22 cellular contexts compared by ENCODE assay signal in genomic region chr17:76088041-76088867, GRCh38. TPM values are rescaled to one million over a fixed set of nuclear protein-coding genes. Genes with fewer than 3 reads are reported as not detected.
DNase-seq lines count a peak whose midpoint lies in the region; ATAC-seq, FAIRE-seq and TF ChIP-seq lines count a peak whose summit lies in the region.
"Had no signal": no experiment of that assay in that cellular context is flagged by ENCODE, and none has a peak within 500 bp of the region (broad histone marks: within the 10 kb centered on the region; RNA-seq: fewer than 3 reads in every experiment).

No MANE protein-coding gene starts in this region.

- DNase-seq in DMS53 (lab: John Stamatoyannopoulos, UW) (peak; percentile 45), DMS53 treated with DMSO at 0.1 percent for 48 hours (lab: John Stamatoyannopoulos, UW; ENCODE audit: unreplicated experiment) (no peak), small intestine (no peak), AML-193 (lab: John Stamatoyannopoulos, UW) (no peak), DMS153 treated with DMSO at 0.1 percent for 48 hours (lab: John Stamatoyannopoulos, UW; ENCODE audit: unreplicated experiment) (no peak)
- no peak for DNase-seq in effector memory CD8-positive, alpha-beta T cell
- DNase-seq in stimulated activated effector memory CD8-positive, alpha-beta T cell treated with anti-CD3 and anti-CD28 coated beads, Interleukin-12 subunit alpha, Interleukin-12 subunit beta, amount 100 ng/mL, for 72 hours (ENCODE audit: low spot score in 2 of 2) = no peak
- DNase-seq: activated CD4-positive, alpha-beta T cell treated with anti-CD3 and anti-CD28 coated beads, Interleukin-2, amount 10 ng/mL, durations not matched to agents 24 days and 14 days; CD8-positive, alpha-beta T cell; midbrain; NCI-H1048; NCI-H2171; occipital lobe; SJCRH30; stimulated activated CD4-positive, alpha-beta T cell treated with anti-CD3 and anti-CD28 coated beads, Interleukin-4, amount 100 ng/mL, for 24 hours; T-helper 9 cell had no signal

- H3K4me1 Mint-ChIP-seq in effector memory CD8-positive, alpha-beta T cell (ENCODE audit: low read depth in 2 of 2) = peaks cover 0 to 1% of the 10 kb centered on the region in 2 donors
- no peaks in the 10 kb centered on the region for H3K4me1 Mint-ChIP-seq in stimulated activated effector memory CD8-positive, alpha-beta T cell treated with anti-CD3 and anti-CD28 coated beads, Interleukin-12 subunit alpha, Interleukin-12 subunit beta, amount 100 ng/mL, for 72 hours

- peaks cover 9 to 19% of the 10 kb centered on the region in 2 donors for H3K36me3 ChIP-seq in small intestine (ENCODE audit: control insufficient read depth in 2 of 2, insufficient read depth in 2 of 2, low read length in 2 of 2)

- no peak for TF ChIP-seq EP300 in Ishikawa (IDR thresholded peaks at IDR 0.05; ENCODE audit: borderline replicate concordance)

- H3K27me3 ChIP-seq in small intestine (ENCODE audit: control insufficient read depth in 2 of 2, insufficient read depth in 2 of 2, low read length in 2 of 2) = no peaks in the 10 kb centered on the region
- H3K27me3 ChIP-seq: breast epithelium, SJCRH30 had no signal

- no peaks in the 10 kb centered on the region for H3K4me1 ChIP-seq in small intestine (ENCODE audit: control insufficient read depth in 2 of 2, insufficient read depth in 1 of 2, low read depth in 1 of 2, low read length in 1 of 2)
- H3K4me1 ChIP-seq: breast epithelium, SJCRH30 had no signal

- H3K9me3 Mint-ChIP-seq in effector memory CD8-positive, alpha-beta T cell = no peaks in the 10 kb centered on the region
- H3K9me3 Mint-ChIP-seq in stimulated activated effector memory CD8-positive, alpha-beta T cell treated with anti-CD3 and anti-CD28 coated beads, Interleukin-12 subunit alpha, Interleukin-12 subunit beta, amount 100 ng/mL, for 72 hours = no peaks in the 10 kb centered on the region
- H3K9me3 Mint-ChIP-seq: activated CD4-positive, alpha-beta T cell treated with anti-CD3 and anti-CD28 coated beads, Interleukin-2, amount 10 ng/mL, durations not matched to agents 24 days and 14 days; activated naive CD4-positive, alpha-beta T cell treated with anti-CD3 and anti-CD28 coated beads, Interleukin-2, amount 50 U/mL, for 24 hours; CD8-positive, alpha-beta T cell had no signal

- H3K36me3 Mint-ChIP-seq in effector memory CD8-positive, alpha-beta T cell (ENCODE audit: insufficient read depth) = peaks cover 34% of the 10 kb centered on the region
- H3K36me3 Mint-ChIP-seq in stimulated activated effector memory CD8-positive, alpha-beta T cell treated with anti-CD3 and anti-CD28 coated beads, Interleukin-12 subunit alpha, Interleukin-12 subunit beta, amount 100 ng/mL, for 72 hours = peaks cover 62% of the 10 kb centered on the region

- no peak overlapping the region for H3K4me3 ChIP-seq in small intestine (ENCODE audit: low read depth in 1 of 2, low read length in 2 of 2)
- H3K4me3 ChIP-seq: breast epithelium, SJCRH30, thoracic aorta had no signal

- peak overlapping the region; percentile 29 to 38 for H3K27ac Mint-ChIP-seq in effector memory CD8-positive, alpha-beta T cell
- peak overlapping the region; percentile 29 for H3K27ac Mint-ChIP-seq in stimulated activated effector memory CD8-positive, alpha-beta T cell treated with anti-CD3 and anti-CD28 coated beads, Interleukin-12 subunit alpha, Interleukin-12 subunit beta, amount 100 ng/mL, for 72 hours
- H3K27ac Mint-ChIP-seq: activated CD4-positive, alpha-beta T cell treated with anti-CD3 and anti-CD28 coated beads, Interleukin-2, amount 10 ng/mL, durations not matched to agents 24 days and 14 days; activated naive CD4-positive, alpha-beta T cell treated with anti-CD3 and anti-CD28 coated beads, Interleukin-2, amount 50 U/mL, for 24 hours; CD8-positive, alpha-beta T cell had no signal

- 87 to 95% (median 89%) methylated on average over 21 to 25 of the region's 25 CpGs for WGBS in small intestine, 3 donors

- peak; percentile 5; the same call in 1 of the 2 replicates for TF ChIP-seq RAD21 in Ishikawa (IDR thresholded peaks at IDR 0.05; ENCODE audit: low read depth)

- no peak for FAIRE-seq in small intestine (lab: Jason Lieb, UNC)
- FAIRE-seq: A204.1 had no signal

- H3K27ac ChIP-seq in small intestine (ENCODE audit: low read depth in 1 of 2, low read length in 1 of 2) = no peak overlapping the region
- H3K27ac ChIP-seq: breast epithelium, SJCRH30, thoracic aorta had no signal

- no peak for ATAC-seq in effector memory CD8-positive, alpha-beta T cell (replicated peaks)
- no peak for ATAC-seq in stimulated activated effector memory CD8-positive, alpha-beta T cell treated with anti-CD3 and anti-CD28 coated beads, Interleukin-12 subunit alpha, Interleukin-12 subunit beta, amount 100 ng/mL, for 72 hours
- ATAC-seq: CD8-positive, alpha-beta T cell had no signal

- H3K4me3 Mint-ChIP-seq in effector memory CD8-positive, alpha-beta T cell = no peak overlapping the region
- no peak overlapping the region for H3K4me3 Mint-ChIP-seq in stimulated activated effector memory CD8-positive, alpha-beta T cell treated with anti-CD3 and anti-CD28 coated beads, Interleukin-12 subunit alpha, Interleukin-12 subunit beta, amount 100 ng/mL, for 72 hours
- H3K4me3 Mint-ChIP-seq: activated CD4-positive, alpha-beta T cell treated with anti-CD3 and anti-CD28 coated beads, Interleukin-2, amount 10 ng/mL, durations not matched to agents 24 days and 14 days; activated naive CD4-positive, alpha-beta T cell treated with anti-CD3 and anti-CD28 coated beads, Interleukin-2, amount 50 U/mL, for 24 hours; CD8-positive, alpha-beta T cell had no signal

- H3K27me3 Mint-ChIP-seq in effector memory CD8-positive, alpha-beta T cell = no peaks in the 10 kb centered on the region
- H3K27me3 Mint-ChIP-seq: activated CD4-positive, alpha-beta T cell treated with anti-CD3 and anti-CD28 coated beads, Interleukin-2, amount 10 ng/mL, durations not matched to agents 24 days and 14 days; activated naive CD4-positive, alpha-beta T cell treated with anti-CD3 and anti-CD28 coated beads, Interleukin-2, amount 50 U/mL, for 24 hours had no signal

- no peaks in the 10 kb centered on the region for H3K9me3 ChIP-seq in small intestine (ENCODE audit: control insufficient read depth, low read depth)
- H3K9me3 ChIP-seq: breast epithelium, SJCRH30, thoracic aorta had no signal

TF ChIP-seq in Ishikawa, 13 proteins besides CTCF, POLR2A, EP300 and RAD21:
- TF ChIP-seq NFIC (IDR thresholded peaks at IDR 0.05) (no peak), FOXM1 (IDR thresholded peaks at IDR 0.05; ENCODE audit: borderline replicate concordance, low read depth) (no peak), YY1 (IDR thresholded peaks at IDR 0.05; ENCODE audit: low read depth) (no peak), MAX (IDR thresholded peaks at IDR 0.05) (no peak), USF1 (IDR thresholded peaks at IDR 0.05) (no peak), TEAD4 (IDR thresholded peaks at IDR 0.05) (no peak), TCF12 (IDR thresholded peaks at IDR 0.05; ENCODE audit: low read depth) (no peak), ZBTB7A (IDR thresholded peaks at IDR 0.05; ENCODE audit: low read depth) (no peak), TAF1 (IDR thresholded peaks at IDR 0.05; ENCODE audit: low read depth) (no peak), EGR1 (IDR thresholded peaks at IDR 0.05) (no peak), CREB1 (IDR thresholded peaks at IDR 0.05; ENCODE audit: low read depth) (no peak), REST (IDR thresholded peaks at IDR 0.05; ENCODE audit: low read depth) (no peak), CEBPB (IDR thresholded peaks at IDR 0.05) (no peak)

RNA-seq across cellular contexts. Expression of gene ZACN, which starts 9.3 kb away (rescaled TPM):
- 1 to 10 TPM in 2 of 3 donors, under 1 TPM in 1; 0.87 to 2.5 (median 1.6) TPM for polyA plus RNA-seq in small intestine
- polyA plus RNA-seq: fibroblast of lung had no signal

RNA-seq across cellular contexts. Expression of gene GALR2, which starts 13.7 kb away (rescaled TPM):
- under 1 TPM in 1 of 3 donors, not detected in 2; 0.54 TPM for polyA plus RNA-seq in small intestine
- polyA plus RNA-seq: fibroblast of lung had no signal

RNA-seq across cellular contexts. Expression of gene EXOC7, which starts 15.3 kb away (rescaled TPM):
- 10 to 100 TPM; 47.3 to 51.7 (median 47.7) TPM for polyA plus RNA-seq in small intestine

RNA-seq across cellular contexts. Expression of gene SRP68, which starts 15.9 kb away (rescaled TPM):
- 10 to 100 TPM; 34.0 to 43.1 (median 35.4) TPM for polyA plus RNA-seq in small intestine

RNA-seq across cellular contexts. Expression of gene FOXJ1, which starts 52.8 kb away (rescaled TPM):
- polyA plus RNA-seq in small intestine = under 1 TPM in 2 of 3 donors, not detected in 1; 0.22 to 0.63 TPM
- polyA plus RNA-seq: fibroblast of lung had no signal
